15 cellular contexts compared by ENCODE assay signal in genomic region chr14:92253381-92253894, GRCh38.
DNase-seq lines count a peak whose midpoint lies in the region; ATAC-seq and TF ChIP-seq lines count a peak whose summit lies in the region.
"Had no signal": no experiment of that assay in that cellular context is flagged by ENCODE, and none has a peak within 500 bp of the region (broad histone marks: within the 10 kb centered on the region; RNA-seq: fewer than 3 reads in every experiment).

No MANE protein-coding gene starts in this region.

- no peak overlapping the region for H3K9ac ChIP-seq in HCT116 (ENCODE audit: low read length)

- no peak overlapping the region for H3K27ac Mint-ChIP-seq in WTC11
- H3K27ac Mint-ChIP-seq: activated T-cell treated with anti-CD3 and anti-CD28 coated beads, Interleukin-2, amount 50 U/mL, for 24 hours; effector memory CD8-positive, alpha-beta T cell; memory B cell had no signal

- H3K27me3 ChIP-seq in HCT116 (ENCODE audit: insufficient read depth, low read length) (no peaks in the 10 kb centered on the region), sigmoid colon (peaks cover 0 to 19% (median 17%) of the 10 kb centered on the region in 3 donors)

- RAD21 ChIA-PET in HCT116 (lab: Charles Lee; ENCODE audit: low non-redundant PET in 1 of 2, low total read pairs in 2 of 2, uncharacterized antibody in 2 of 2, unreplicated experiment in 2 of 2), result no interaction called here

- TF ChIP-seq CTCF in HCT116 (IDR thresholded peaks at IDR 0.05 in 2 of 3, conservative IDR thresholded peaks at IDR 0.05 in 1 of 3; ENCODE audit: borderline replicate concordance in 1 of 3, insufficient read depth in 1 of 3, low read depth in 2 of 3, low read length in 2 of 3), result no peak
- TF ChIP-seq CTCF in WTC11 (IDR thresholded peaks at IDR 0.05), result no peak
- TF ChIP-seq CTCF in sigmoid colon (IDR thresholded peaks at IDR 0.05), result no peak

- H3K4me3 ChIP-seq in HCT116 (replicated peaks in 1 of 2; ENCODE audit: low read depth in 1 of 2, low read length in 2 of 2) (peak overlapping the region in 1 of 2 experiments; percentile 10; a peak in 1 of 4 replicates), sigmoid colon (no peak overlapping the region)
- H3K4me3 ChIP-seq: thoracic aorta had no signal

- H3K9me3 ChIP-seq in HCT116 (ENCODE audit: control insufficient read depth in 1 of 2, insufficient read depth in 1 of 2, low read depth in 1 of 2, low read length in 2 of 2) (no peaks in the 10 kb centered on the region), sigmoid colon (no peaks in the 10 kb centered on the region)
- H3K9me3 ChIP-seq: thoracic aorta had no signal

- TF ChIP-seq POLR2A in HCT116 (IDR thresholded peaks at IDR 0.05; ENCODE audit: borderline replicate concordance, extremely low read depth, insufficient read depth, insufficient read length) (no peak), sigmoid colon (IDR thresholded peaks at IDR 0.05) (no peak)

- 43 to 58% methylated on average over 15 of the region's 15 CpGs for WGBS in sigmoid colon, 2 donors

- peak; percentile 37; the same call in 1 of the 2 replicates for TF ChIP-seq RAD21 in HCT116 (IDR thresholded peaks at IDR 0.05; ENCODE audit: low read depth)

- no peaks in the 10 kb centered on the region for H3K9me3 Mint-ChIP-seq in WTC11
- H3K9me3 Mint-ChIP-seq: activated T-cell treated with anti-CD3 and anti-CD28 coated beads, Interleukin-2, amount 50 U/mL, for 24 hours; effector memory CD8-positive, alpha-beta T cell; memory B cell had no signal

- DNase-seq in DMS79 treated with DMSO at 0.1 percent for 48 hours (lab: John Stamatoyannopoulos, UW) (peak; percentile 73), HCT116 (ENCODE audit: low read depth, low spot score) (no peak), WTC11 (ENCODE audit: low spot score) (peak; percentile 71), left kidney (ENCODE audit: low read depth, low spot score) (peak; percentile 24), kidney glomerular epithelial cell (lab: John Stamatoyannopoulos, UW) (no peak), sigmoid colon (no peak)
- DNase-seq: activated CD4-positive, alpha-beta T cell treated with anti-CD3 and anti-CD28 coated beads, Interleukin-2, amount 50 U/mL, for 1 hour; activated T-cell treated with anti-CD3 and anti-CD28 coated beads, Interleukin-2, amount 50 U/mL, for 24 hours; effector memory CD8-positive, alpha-beta T cell; NCI-H2107; nucleus accumbens had no signal

- no peaks in the 10 kb centered on the region for H4K20me1 ChIP-seq in HCT116 (ENCODE audit: insufficient read depth)

- H3K4me1 ChIP-seq in HCT116 (ENCODE audit: control insufficient read depth in 1 of 2, insufficient read depth in 2 of 2, low read length in 2 of 2), result peaks cover 9 to 10% of the 10 kb centered on the region in 2 experiments
- peaks cover 0 to 10% (median 8%) of the 10 kb centered on the region in 4 donors for H3K4me1 ChIP-seq in sigmoid colon

- POLR2A ChIA-PET in HCT116 (lab: Charles Lee) (no interaction called here), WTC11 (lab: Charles Lee) (no interaction called here)

- H3K4me1 Mint-ChIP-seq in WTC11, result peaks cover 33% of the 10 kb centered on the region

- peak overlapping the region; percentile 64 for H3K4me2 ChIP-seq in HCT116 (ENCODE audit: low read length)

- H3K27ac ChIP-seq in HCT116 (ENCODE audit: low read depth, low read length) (no peak overlapping the region), sigmoid colon (no peak overlapping the region)
- H3K27ac ChIP-seq: thoracic aorta had no signal

- peak overlapping the region; percentile 29; the same call in 1 of the 2 replicates for H3K4me3 Mint-ChIP-seq in WTC11
- H3K4me3 Mint-ChIP-seq: activated T-cell treated with anti-CD3 and anti-CD28 coated beads, Interleukin-2, amount 50 U/mL, for 24 hours; effector memory CD8-positive, alpha-beta T cell; memory B cell had no signal

- H3K27me3 Mint-ChIP-seq in WTC11 (ENCODE audit: low read depth), result peaks cover 38% of the 10 kb centered on the region

- ATAC-seq in HCT116 (peak; percentile 88), WTC11 (peak; percentile 90), HG02852 (IDR thresholded peaks at IDR 0.05; ENCODE audit: unreplicated experiment) (no peak), esophagus mucosa (no peak)
- ATAC-seq: effector memory CD8-positive, alpha-beta T cell had no signal

- CTCF ChIA-PET in HCT116 (lab: Charles Lee), result no interaction called here
- CTCF ChIA-PET in WTC11 (lab: Charles Lee), result interaction anchor here (0.6 to 1.4 kb wide), 2 partner anchors 11 to 106 kb away, joined by 3 read pairs; no protein-coding TSS in a partner anchor

- no peaks in the 10 kb centered on the region for H3K9me2 ChIP-seq in HCT116 (ENCODE audit: insufficient read depth)

- H3K36me3 ChIP-seq in HCT116 (ENCODE audit: control insufficient read depth in 1 of 2, insufficient read depth in 2 of 2, low read length in 2 of 2) (no peaks in the 10 kb centered on the region), sigmoid colon (no peaks in the 10 kb centered on the region)
- H3K36me3 ChIP-seq: thoracic aorta had no signal

- intact Hi-C loops in HCT116 (cut with micrococcal nuclease) (no loop called here), sigmoid colon (cut with DNase I) (no loop called here)

- no TSS peak for BruUV-seq in HCT116 (replicated peaks; lab: Mats Ljungman, UMichigan)

- H2AFZ ChIP-seq in HCT116 (ENCODE audit: low read depth, low read length, poor library complexity, severe bottlenecking), result peak overlapping the region; percentile 82

- no peaks in the 10 kb centered on the region for H3K79me2 ChIP-seq in HCT116 (ENCODE audit: insufficient read depth, low read length)

- H3K36me3 Mint-ChIP-seq in WTC11, result no peaks in the 10 kb centered on the region
- H3K36me3 Mint-ChIP-seq: memory B cell had no signal

- TF ChIP-seq EP300 in sigmoid colon (IDR thresholded peaks at IDR 0.05), result no peak

TF ChIP-seq in HCT116, 20 proteins besides CTCF, POLR2A, EP300 and RAD21 (continues in another document):
- no peak for TF ChIP-seq YY1 (IDR thresholded peaks at IDR 0.05; ENCODE audit: extremely low read depth, insufficient replicate concordance, low read depth, low read length)
- no peak for TF ChIP-seq ZNF274 (IDR thresholded peaks at IDR 0.05; ENCODE audit: low read depth, low read length)
- peak; percentile 37 for TF ChIP-seq TCF7L2 (IDR thresholded peaks at IDR 0.05; ENCODE audit: borderline replicate concordance, extremely low read depth, insufficient read depth, insufficient read length)
- TF ChIP-seq ZBTB33 (IDR thresholded peaks at IDR 0.05; ENCODE audit: extremely low read depth, insufficient replicate concordance, low read length), result no peak
- TF ChIP-seq CBX3 (IDR thresholded peaks at IDR 0.05; ENCODE audit: low read depth), result no peak
- no peak for TF ChIP-seq FOSL1 (IDR thresholded peaks at IDR 0.05; ENCODE audit: low read depth)
- TF ChIP-seq CEBPB (IDR thresholded peaks at IDR 0.05; ENCODE audit: low read depth), result no peak
- peak; percentile 75 for TF ChIP-seq EGR1 (IDR thresholded peaks at IDR 0.05; ENCODE audit: low read depth)
- TF ChIP-seq MAX (IDR thresholded peaks at IDR 0.05), result no peak

TF ChIP-seq in WTC11, 78 proteins besides CTCF, POLR2A, EP300 and RAD21:
- TF ChIP-seq SP1 (CRISPR knock-in tag; conservative IDR thresholded peaks at IDR 0.05) (0 out of 2 replicates have a peak, but pooled peaks have one; percentile 51), ZNF671 (CRISPR knock-in tag; IDR thresholded peaks at IDR 0.05) (no peak), MAX (CRISPR knock-in tag; IDR thresholded peaks at IDR 0.05) (0 out of 2 replicates have a peak, but pooled peaks have one; percentile 33), FOXP1 (CRISPR knock-in tag; IDR thresholded peaks at IDR 0.05; ENCODE audit: borderline replicate concordance) (0 out of 2 replicates have a peak, but pooled peaks have one; percentile 28), ESRRA (CRISPR knock-in tag; IDR thresholded peaks at IDR 0.05; ENCODE audit: borderline replicate concordance) (peak; percentile 66; the same call in 1 of the 2 replicates), ZNF219 (CRISPR knock-in tag; IDR thresholded peaks at IDR 0.05; ENCODE audit: borderline replicate concordance) (no peak), NR2C2 (CRISPR knock-in tag; IDR thresholded peaks at IDR 0.05) (no peak), FOXK1 (CRISPR knock-in tag; IDR thresholded peaks at IDR 0.05) (no peak), TEAD1 (CRISPR knock-in tag; IDR thresholded peaks at IDR 0.05) (peak; percentile 73; the same call in 1 of the 2 replicates), E2F4 (CRISPR knock-in tag; IDR thresholded peaks at IDR 0.05; ENCODE audit: borderline replicate concordance, low read depth) (no peak)
TF ChIP-seq in WTC11: peak in this region for 5.

Comparison
In these comparisons a context has a peak if more than half of its experiments do, and no peak if none do; other contexts are left out.
1. DNase-seq: peak in DMS79 treated with DMSO at 0.1 percent for 48 hours (single experiment), WTC11 (single experiment) and left kidney (single experiment); none in HCT116 (single experiment), kidney glomerular epithelial cell (single experiment) and sigmoid colon (single experiment).
2. ATAC-seq: peak in HCT116 (single experiment) and WTC11 (single experiment); none in HG02852 (single experiment) and esophagus mucosa (single experiment).